ENCODE assay signal across 16 cellular contexts in genomic region chr1:213523781-213524398, GRCh38.
DNase-seq lines count a peak whose midpoint lies in the region; ATAC-seq and TF ChIP-seq lines count a peak whose summit lies in the region.
"Had no signal": no experiment of that assay in that cellular context is flagged by ENCODE, and none has a peak within 500 bp of the region (broad histone marks: within the 10 kb centered on the region; RNA-seq: fewer than 3 reads in every experiment).

No MANE protein-coding gene starts in this region.

- no peak overlapping the region for H3K4me2 ChIP-seq in mesendoderm (ENCODE audit: low read length)
- H3K4me2 ChIP-seq: BLaER1 treated with 17β-estradiol and CSF1 and Interleukin-3, amounts not matched to agents 10 nM and 100 nM; PC-9 had no signal

- H4K5ac ChIP-seq in mesendoderm (ENCODE audit: low read length): no peak overlapping the region

- no peak overlapping the region for H3K18ac ChIP-seq in mesendoderm (ENCODE audit: low read length)

- H3K56ac ChIP-seq in mesendoderm (ENCODE audit: low read length): no peak overlapping the region

- H3K27me3 ChIP-seq in WERI-Rb-1 (ENCODE audit: insufficient read depth, low read depth, severe bottlenecking): no peaks in the 10 kb centered on the region
- H3K27me3 ChIP-seq in mesendoderm (ENCODE audit: insufficient read depth, low read length, poor library complexity): no peaks in the 10 kb centered on the region

- H3K9ac ChIP-seq in mesendoderm (ENCODE audit: low read length): no peak overlapping the region
- H3K9ac ChIP-seq: BLaER1 treated with 17β-estradiol and CSF1 and Interleukin-3, amounts not matched to agents 10 nM and 100 nM had no signal

- CTCF ChIA-PET in HEK293 (lab: Yijun Ruan, JAX): interaction anchor here (0.6 kb wide), 1 partner anchor 1079 kb away, joined by 3 read pairs; the partner anchor contains the start of gene CENPF
- CTCF ChIA-PET in RWPE1 (lab: Yijun Ruan, JAX): no interaction called here

- H3K4me3 ChIP-seq in HEK293 (ENCODE audit: low read depth, low read length): no peak overlapping the region
- no peak overlapping the region for H3K4me3 ChIP-seq in WERI-Rb-1 (ENCODE audit: low read depth, low read length)
- H3K4me3 ChIP-seq in mesendoderm (ENCODE audit: low read length): no peak overlapping the region
- H3K4me3 ChIP-seq: BLaER1 treated with 17β-estradiol and CSF1 and Interleukin-3, amounts not matched to agents 10 nM and 100 nM; PC-9 had no signal

- H3K79me1 ChIP-seq in mesendoderm (ENCODE audit: low read length): no peaks in the 10 kb centered on the region

- peak; percentile 17 for DNase-seq in WERI-Rb-1
- DNase-seq in cardiac septum (ENCODE audit: low spot score): peak; percentile 78
- DNase-seq in mesendoderm: peak; percentile 60
- DNase-seq in RWPE1 (ENCODE audit: low spot score): no peak
- DNase-seq: CD8-positive, alpha-beta T cell; DMS79; H7; NCI-H1105 treated with DMSO at 0.1 percent for 48 hours; NCI-H1694; NCI-H748 treated with DMSO at 0.1 percent for 48 hours; PC-9; SW 1271 had no signal

- H2BK120ac ChIP-seq in mesendoderm (ENCODE audit: low read depth, low read length): no peak overlapping the region

- H2AK5ac ChIP-seq in mesendoderm (ENCODE audit: low read length): no peak overlapping the region

- POLR2A ChIA-PET in HEK293 (lab: Yijun Ruan, JAX) (interaction anchor here (0.5 kb wide), 1 partner anchor 464 kb away, joined by 5 read pairs; the partner anchor contains the start of gene PROX1), RWPE1 (lab: Yijun Ruan, JAX; ENCODE audit: low non-redundant PET) (no interaction called here)

- no peak overlapping the region for H2BK5ac ChIP-seq in mesendoderm (ENCODE audit: low read length)

- H3K27ac ChIP-seq in HEK293 (ENCODE audit: extremely low read depth, low read depth, low read length) (no peak overlapping the region), WERI-Rb-1 (no peak overlapping the region), mesendoderm (ENCODE audit: low read depth, low read length) (no peak overlapping the region), RWPE1 (no peak overlapping the region)
- H3K27ac ChIP-seq: BLaER1 treated with 17β-estradiol and CSF1 and Interleukin-3, amounts not matched to agents 10 nM and 100 nM; PC-9 had no signal

- no peaks in the 10 kb centered on the region for H3K36me3 ChIP-seq in HEK293 (ENCODE audit: control insufficient read depth in 2 of 2, insufficient read depth in 1 of 2, low read length in 2 of 2)
- H3K36me3 ChIP-seq in WERI-Rb-1: no peaks in the 10 kb centered on the region
- no peaks in the 10 kb centered on the region for H3K36me3 ChIP-seq in mesendoderm (ENCODE audit: control insufficient read depth, insufficient read depth, low read length)
- H3K36me3 ChIP-seq: BLaER1 treated with 17β-estradiol and CSF1 and Interleukin-3, amounts not matched to agents 10 nM and 100 nM had no signal

- H2BK15ac ChIP-seq in mesendoderm (replicated peaks; ENCODE audit: low read depth): no peak overlapping the region

- H4K8ac ChIP-seq in mesendoderm (ENCODE audit: low read depth, low read length): no peak overlapping the region

- WGBS in mesendoderm (ENCODE audit: extremely low coverage, insufficient coverage, low lambda C conversion rate): no CpG with 5 or more reads among the region's 10 CpGs

- H3K4ac ChIP-seq in mesendoderm (ENCODE audit: low read depth, low read length): no peak overlapping the region

- H3K79me2 ChIP-seq in mesendoderm (ENCODE audit: control insufficient read depth, insufficient read depth, low read length): no peaks in the 10 kb centered on the region

- no peaks in the 10 kb centered on the region for H3K9me3 ChIP-seq in HEK293 (ENCODE audit: control insufficient read depth, insufficient read depth, low read depth, low read length)
- H3K9me3 ChIP-seq in WERI-Rb-1 (ENCODE audit: severe bottlenecking): peaks cover 6% of the 10 kb centered on the region

- intact Hi-C loops in cardiac septum (cut with DNase I): no loop called here

- no peak for TF ChIP-seq CTCF in HEK293 (tag by site-specific recombination; IDR thresholded peaks at IDR 0.05)
- TF ChIP-seq CTCF in WERI-Rb-1 (IDR thresholded peaks at IDR 0.05; ENCODE audit: low read depth, low read length): no peak
- TF ChIP-seq CTCF in RWPE1 (conservative IDR thresholded peaks at IDR 0.05; ENCODE audit: low read depth): no peak

- H3K4me1 ChIP-seq in HEK293 (ENCODE audit: control insufficient read depth, insufficient read depth, low read length) (no peaks in the 10 kb centered on the region), mesendoderm (ENCODE audit: control insufficient read depth, low read depth, low read length) (peaks cover 5% of the 10 kb centered on the region)
- H3K4me1 ChIP-seq: BLaER1 treated with 17β-estradiol and CSF1 and Interleukin-3, amounts not matched to agents 10 nM and 100 nM had no signal

- ATAC-seq in HG03342 (IDR thresholded peaks at IDR 0.05; ENCODE audit: unreplicated experiment): no peak
- ATAC-seq in GM21717 (IDR thresholded peaks at IDR 0.05; ENCODE audit: unreplicated experiment): no peak
- ATAC-seq: CD8-positive, alpha-beta T cell had no signal

- H3K23ac ChIP-seq in mesendoderm (ENCODE audit: low read length): no peak overlapping the region

TF ChIP-seq in HEK293, 187 proteins besides CTCF, POLR2A, EP300 and RAD21:
- TF ChIP-seq GLIS1 (tag by site-specific recombination; IDR thresholded peaks at IDR 0.05): peak; percentile 38; the same call in 1 of the 2 replicates
- no peak for TF ChIP-seq ZNF449 (tag by site-specific recombination; IDR thresholded peaks at IDR 0.05)
